21 cellular contexts compared by ENCODE assay signal in genomic region chr1:184033711-184034167, GRCh38. TPM values are rescaled to one million over a fixed set of nuclear protein-coding genes. Genes with fewer than 3 reads are reported as not detected.
DNase-seq lines count a peak whose midpoint lies in the region; ATAC-seq lines count a peak whose summit lies in the region.
"Had no signal": no experiment of that assay in that cellular context is flagged by ENCODE, and none has a peak within 500 bp of the region (broad histone marks: within the 10 kb centered on the region; RNA-seq: fewer than 3 reads in every experiment).

No MANE protein-coding gene starts in this region.

- peak; percentile 68 for DNase-seq in AG08395 (ENCODE audit: low spot score)
- DNase-seq in HCEC 1CT, result peak; percentile 36
- DNase-seq in astrocyte of the hippocampus (ENCODE audit: low read depth, low spot score), result peak; percentile 70
- DNase-seq in inferior parietal cortex (ENCODE audit: extremely low spot score), result peak; percentile 69
- no peak for DNase-seq in posterior vena cava (ENCODE audit: low spot score)
- no peak for DNase-seq in activated naive CD4-positive, alpha-beta T cell treated with anti-CD3 and anti-CD28 coated beads for 36 hours
- DNase-seq in T-helper 1 cell, result no peak
- DNase-seq: ACHN; activated gamma-delta T cell; CD8-positive, alpha-beta T cell; erythroblast; kidney; NCI-H187 treated with DMSO at 0.1 percent for 48 hours; SHP77 treated with DMSO at 0.1 percent for 48 hours; stimulated activated naive CD4-positive, alpha-beta T cell treated with Interleukin-2 at 50 U/mL for 16 hours; upper lobe of right lung had no signal

- CTCF ChIA-PET in activated naive CD4-positive, alpha-beta T cell treated with anti-CD3 and anti-CD28 coated beads for 36 hours (lab: Charles Lee), result no interaction called here

- no peak overlapping the region for H3K27ac Mint-ChIP-seq in activated naive CD4-positive, alpha-beta T cell treated with anti-CD3 and anti-CD28 coated beads for 36 hours
- H3K27ac Mint-ChIP-seq: CD8-positive, alpha-beta T cell; dendritic cell treated with granulocyte-macrophage colony-stimulating factor and Interleukin-4, amounts not matched to agents 40 ng/mL and 50 ng/mL, for 4 days; neural progenitor cell; T-helper 2 cell treated with Interferon-gamma antibody and Interleukin-4, amounts not matched to agents 5 μg/mL and 100 μg/mL, for 36 hours had no signal

- intact Hi-C loops in posterior vena cava (cut with DNase I), result no loop called here
- intact Hi-C loops in activated naive CD4-positive, alpha-beta T cell treated with anti-CD3 and anti-CD28 coated beads for 36 hours (cut with micrococcal nuclease), result loop anchor here (10.0 kb wide), 1 partner anchor 851 kb away; no protein-coding TSS in a partner anchor

- no peaks in the 10 kb centered on the region for H3K36me3 Mint-ChIP-seq in activated naive CD4-positive, alpha-beta T cell treated with anti-CD3 and anti-CD28 coated beads for 36 hours (ENCODE audit: low read depth)
- H3K36me3 Mint-ChIP-seq: CD8-positive, alpha-beta T cell; neural progenitor cell had no signal

- no peaks in the 10 kb centered on the region for H3K9me3 Mint-ChIP-seq in activated naive CD4-positive, alpha-beta T cell treated with anti-CD3 and anti-CD28 coated beads for 36 hours
- H3K9me3 Mint-ChIP-seq: CD8-positive, alpha-beta T cell; dendritic cell treated with granulocyte-macrophage colony-stimulating factor and Interleukin-4, amounts not matched to agents 40 ng/mL and 50 ng/mL, for 4 days; neural progenitor cell; T-helper 2 cell treated with Interferon-gamma antibody and Interleukin-4, amounts not matched to agents 5 μg/mL and 100 μg/mL, for 36 hours had no signal

- H3K27me3 Mint-ChIP-seq in activated naive CD4-positive, alpha-beta T cell treated with anti-CD3 and anti-CD28 coated beads for 36 hours (ENCODE audit: low read depth), result peaks cover 58% of the 10 kb centered on the region

- H3K4me1 Mint-ChIP-seq in activated naive CD4-positive, alpha-beta T cell treated with anti-CD3 and anti-CD28 coated beads for 36 hours (ENCODE audit: low read depth), result peaks cover 14% of the 10 kb centered on the region

- no peak for ATAC-seq in GM19023 (IDR thresholded peaks at IDR 0.05; ENCODE audit: unreplicated experiment)
- ATAC-seq: activated CD4-positive, CD25-positive, alpha-beta regulatory T cell treated with anti-CD3 and anti-CD28 coated beads, Interleukin-2, amount 50 U/mL, for 24 hours; CD8-positive, alpha-beta T cell; upper lobe of right lung had no signal

- no peak overlapping the region for H3K4me3 Mint-ChIP-seq in activated naive CD4-positive, alpha-beta T cell treated with anti-CD3 and anti-CD28 coated beads for 36 hours
- H3K4me3 Mint-ChIP-seq: CD8-positive, alpha-beta T cell; dendritic cell treated with granulocyte-macrophage colony-stimulating factor and Interleukin-4, amounts not matched to agents 40 ng/mL and 50 ng/mL, for 4 days; neural progenitor cell; T-helper 2 cell treated with Interferon-gamma antibody and Interleukin-4, amounts not matched to agents 5 μg/mL and 100 μg/mL, for 36 hours had no signal

RNA-seq across cellular contexts. Expression of gene COLGALT2, which starts 3.8 kb away (rescaled TPM):
- 1 to 10 TPM; 4.9 to 9.4 TPM for total RNA-seq in posterior vena cava
- 1 to 10 TPM; 1.2 to 1.4 TPM for total RNA-seq in activated naive CD4-positive, alpha-beta T cell treated with anti-CD3 and anti-CD28 coated beads for 36 hours

RNA-seq across cellular contexts. Expression of gene TSEN15, which starts 17.8 kb away (rescaled TPM):
- 10 to 100 TPM; 27.7 to 32.5 TPM for total RNA-seq in posterior vena cava
- 10 to 100 TPM; 52.6 to 57.6 TPM for total RNA-seq in activated naive CD4-positive, alpha-beta T cell treated with anti-CD3 and anti-CD28 coated beads for 36 hours

Comparison
In these comparisons a context has a peak if more than half of its experiments do, and no peak if none do; other contexts are left out.
1. DNase-seq: peak in AG08395 (single experiment), HCEC 1CT (single experiment), astrocyte of the hippocampus (single experiment) and inferior parietal cortex (single experiment); none in posterior vena cava (single experiment), activated naive CD4-positive, alpha-beta T cell treated with anti-CD3 and anti-CD28 coated beads for 36 hours (single experiment) and T-helper 1 cell (0 of 5).